Comparison of ENCODE assay signal across 26 cellular contexts in the genomic region with DNA sequence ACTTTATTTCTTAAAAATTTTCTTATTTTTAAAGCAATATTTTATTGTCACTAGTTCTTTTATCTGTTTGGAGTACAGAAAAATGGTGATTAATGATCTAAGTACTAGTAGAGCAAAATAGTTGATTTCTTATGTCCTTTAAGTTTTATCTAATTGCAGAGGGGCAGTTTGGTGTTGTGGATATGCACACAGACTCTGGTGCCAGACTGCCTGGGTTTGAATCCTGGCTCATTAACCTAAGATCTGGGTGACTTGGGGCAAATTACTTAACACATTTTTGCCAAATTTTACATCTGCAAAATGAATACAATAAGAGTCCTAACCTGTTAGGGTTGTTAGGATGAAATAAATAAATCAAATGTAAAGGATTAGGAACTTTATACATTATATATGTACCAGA. TPM values are rescaled to one million over a fixed set of nuclear protein-coding genes. Genes with fewer than 3 reads are reported as not detected.
"Had no signal": no experiment of that assay in that cellular context is flagged by ENCODE, and none has a peak within 500 bp of the region (broad histone marks: within the 10 kb centered on the region; RNA-seq: fewer than 3 reads in every experiment).

No MANE protein-coding gene starts in this region.

- ATAC-seq: foreskin keratinocyte; heart left ventricle; left lobe of liver; mucosa of descending colon; naive thymus-derived CD8-positive, alpha-beta T cell; sciatic nerve had no signal

- H3K27me3 ChIP-seq: esophagus muscularis mucosa, foreskin keratinocyte, heart left ventricle, neutrophil, stomach, transverse colon had no signal

- DNase-seq: effector memory CD4-positive, alpha-beta T cell; foreskin keratinocyte; heart left ventricle; hippocampal formation; mammary epithelial cell; mucosa of descending colon; naive thymus-derived CD8-positive, alpha-beta T cell; stimulated activated naive CD4-positive, alpha-beta T cell; stomach; substantia nigra; transverse colon had no signal

- FAIRE-seq: endometrium had no signal

- H3K4me1 ChIP-seq: esophagus muscularis mucosa, stomach, transverse colon had no signal

- H3K27ac ChIP-seq: epithelial cell of prostate, esophagus muscularis mucosa, foreskin keratinocyte, heart left ventricle, neutrophil, skin epidermis, stomach, thoracic aorta, transverse colon had no signal

- H3K36me3 ChIP-seq: esophagus muscularis mucosa, heart left ventricle, neutrophil, stomach, thoracic aorta, transverse colon had no signal

- H3K9me3 ChIP-seq: esophagus muscularis mucosa, heart left ventricle, mucosa of descending colon, neutrophil, stomach, thoracic aorta, transverse colon had no signal

- H3K4me3 ChIP-seq: esophagus muscularis mucosa, heart left ventricle, mucosa of descending colon, skin epidermis, stomach, thoracic aorta, transverse colon had no signal

RNA-seq across cellular contexts. Expression of a gene that starts 10.7 kb away (rescaled TPM):
- total RNA-seq: esophagus muscularis mucosa; foreskin keratinocyte; glomerular endothelial cell; heart left ventricle; kidney epithelial cell; left lobe of liver; lower leg skin; mammary epithelial cell; mucosa of descending colon; naive thymus-derived CD8-positive, alpha-beta T cell; osteoblast; pulmonary artery endothelial cell; sciatic nerve; stomach; thoracic aorta; transverse colon; ureter had no signal
- polyA plus RNA-seq: foreskin keratinocyte; heart left ventricle; mammary epithelial cell; naive thymus-derived CD8-positive, alpha-beta T cell; neural cell; stomach had no signal
